ENCODE assay signal across 26 cellular contexts in the genomic region with DNA sequence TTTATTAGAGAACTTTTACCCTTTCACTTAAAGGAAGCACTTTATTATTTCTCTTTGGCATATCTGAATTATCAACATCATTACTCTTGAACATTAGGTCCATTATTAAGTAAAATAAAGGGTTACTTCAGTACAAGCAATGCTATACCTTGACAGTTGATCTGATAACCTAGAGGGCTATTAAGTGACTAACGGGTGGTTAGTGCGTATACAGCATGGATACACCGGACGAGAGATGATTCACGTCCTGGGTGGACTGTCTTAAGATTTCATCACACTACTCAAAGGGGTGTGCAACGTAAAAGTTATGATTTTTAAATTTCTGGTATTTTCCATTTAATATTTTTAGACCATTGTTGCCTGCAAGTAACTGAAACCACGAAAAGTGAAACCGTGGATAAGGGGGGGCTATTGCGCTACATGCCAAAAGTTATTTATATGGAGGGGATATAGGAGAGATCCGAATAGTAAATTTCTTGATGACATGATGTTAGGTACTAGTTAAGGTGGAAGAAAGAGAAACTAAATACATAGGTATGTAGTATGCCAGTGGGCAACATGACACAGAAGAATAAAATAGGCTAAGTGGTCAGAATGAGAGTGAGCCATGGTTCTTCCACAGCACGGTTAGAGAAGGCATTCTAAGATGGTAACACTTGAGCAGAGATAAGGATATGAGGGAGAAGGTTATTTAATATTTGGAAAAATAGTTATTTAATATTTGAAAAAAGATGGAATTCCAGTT.
A peak's percentile ranks its signal among the peaks of the same experiment; 100 is the strongest.
DNase-seq lines count a peak whose midpoint lies in the region; ATAC-seq, FAIRE-seq and TF ChIP-seq lines count a peak whose summit lies in the region.
"Had no signal": no experiment of that assay in that cellular context is flagged by ENCODE, and none has a peak within 500 bp of the region (broad histone marks: within the 10 kb centered on the region; RNA-seq: fewer than 3 reads in every experiment).

No MANE protein-coding gene starts in this region.

- no peak overlapping the region for H3K9ac ChIP-seq in astrocyte (ENCODE audit: low read length)

- intact Hi-C loops in left cardiac atrium (cut with DNase I), result no loop called here
- intact Hi-C loops in sciatic nerve (cut with DNase I), result no loop called here

- H3K27ac ChIP-seq in astrocyte (ENCODE audit: low read depth, low read length), result peak overlapping the region; percentile 24
- H3K27ac ChIP-seq in foreskin keratinocyte, result peak overlapping the region; percentile 86
- H3K27ac ChIP-seq: upper lobe of right lung had no signal

- peak overlapping the region; percentile 19 for H3K4me2 ChIP-seq in astrocyte (ENCODE audit: low read length)

- no peak for FAIRE-seq in astrocyte (lab: Jason Lieb, UNC)
- FAIRE-seq: endometrium, frontal cortex, GM12892 had no signal

- ATAC-seq in foreskin keratinocyte, result peak; percentile 84
- no peak for ATAC-seq in left cardiac atrium
- no peak for ATAC-seq in sciatic nerve
- ATAC-seq: left lobe of liver, T-cell, upper lobe of right lung had no signal

- no peaks in the 10 kb centered on the region for H3K27me3 Mint-ChIP-seq in astrocyte (ENCODE audit: low read depth, unreplicated experiment)
- H3K27me3 Mint-ChIP-seq: T-cell had no signal

- H3K27me3 ChIP-seq in astrocyte (ENCODE audit: insufficient read depth, low read length) (no peaks in the 10 kb centered on the region), foreskin keratinocyte (no peaks in the 10 kb centered on the region)
- H3K27me3 ChIP-seq: upper lobe of right lung had no signal

- TF ChIP-seq CTCF in AG09309 (IDR thresholded peaks at IDR 0.05; ENCODE audit: control insufficient read depth, insufficient read depth, low read depth, low read length, missing control alignments), result no peak
- TF ChIP-seq CTCF in astrocyte (IDR thresholded peaks at IDR 0.05; ENCODE audit: insufficient read depth, low read depth, low read length), result no peak
- TF ChIP-seq CTCF in foreskin keratinocyte (conservative IDR thresholded peaks at IDR 0.05), result no peak

- no peaks in the 10 kb centered on the region for H3K9me3 ChIP-seq in astrocyte (ENCODE audit: insufficient read depth, low read depth, low read length)
- H3K9me3 ChIP-seq: upper lobe of right lung had no signal

- H3K79me2 ChIP-seq in astrocyte (ENCODE audit: insufficient read depth, low read length), result no peaks in the 10 kb centered on the region

- H3K36me3 ChIP-seq in astrocyte (ENCODE audit: insufficient read depth, low read length), result no peaks in the 10 kb centered on the region
- H3K36me3 ChIP-seq: upper lobe of right lung had no signal

- no peak overlapping the region for H3K4me3 Mint-ChIP-seq in astrocyte (ENCODE audit: unreplicated experiment)
- H3K4me3 Mint-ChIP-seq: CD14-positive monocyte, nephron, T-cell had no signal

- H3K4me3 ChIP-seq in AG09309 (ENCODE audit: control insufficient read depth, low read depth, low read length) (no peak overlapping the region), astrocyte (ENCODE audit: insufficient read depth, low read depth, low read length) (no peak overlapping the region)
- H3K4me3 ChIP-seq: upper lobe of right lung had no signal

- H3K4me1 ChIP-seq in astrocyte (ENCODE audit: insufficient read depth, low read length), result peaks cover 24% of the 10 kb centered on the region
- peaks cover 53% of the 10 kb centered on the region for H3K4me1 ChIP-seq in foreskin keratinocyte

- H3K9me3 Mint-ChIP-seq in astrocyte (ENCODE audit: unreplicated experiment), result no peaks in the 10 kb centered on the region
- H3K9me3 Mint-ChIP-seq: nephron had no signal

- no peaks in the 10 kb centered on the region for H3K36me3 Mint-ChIP-seq in astrocyte (ENCODE audit: low read depth, unreplicated experiment)
- H3K36me3 Mint-ChIP-seq: CD14-positive monocyte, T-cell had no signal

- H2AFZ ChIP-seq in astrocyte (ENCODE audit: low read depth, low read length), result no peak overlapping the region

- peak; percentile 14 for DNase-seq in AG09309 (ENCODE audit: low read depth)
- peak; percentile 92 for DNase-seq in NCI-H226
- DNase-seq in astrocyte (ENCODE audit: low read depth), result peak; percentile 74
- DNase-seq in foreskin keratinocyte, result peak; percentile 72 to 96
- no peak for DNase-seq in left cardiac atrium
- no peak for DNase-seq in NCI-H1930 (lab: John Stamatoyannopoulos, UW)
- DNase-seq in sciatic nerve (ENCODE audit: low spot score), result no peak
- DNase-seq in activated naive CD4-positive, alpha-beta T cell (lab: John Stamatoyannopoulos, UW), result no peak
- DNase-seq: activated CD4-positive, alpha-beta T cell treated with anti-CD3 and anti-CD28 coated beads, Interleukin-2, amount 50 U/mL, for 1 hour; activated naive CD4-positive, alpha-beta T cell treated with Interleukin-2 at 50 U/mL for 16 hours; cortex of kidney; DMS153; KBM-7; midbrain; NCI-H187; NCI-H510A; NK-92 treated with Interleukin-12 subunit alpha and Interleukin-12 subunit beta, amount 100 ng/mL, for 24 hours; stimulated activated CD4-positive, alpha-beta T cell treated with anti-CD3 and anti-CD28 coated beads, Interleukin-4, amount 100 ng/mL, for 1 hour; T-cell; upper lobe of right lung had no signal

- no peak overlapping the region for H3K27ac Mint-ChIP-seq in astrocyte (ENCODE audit: unreplicated experiment)
- H3K27ac Mint-ChIP-seq: CD14-positive monocyte, nephron, T-cell had no signal

- peaks cover 25% of the 10 kb centered on the region for H3K4me1 Mint-ChIP-seq in astrocyte (ENCODE audit: low read depth, unreplicated experiment)
- H3K4me1 Mint-ChIP-seq: CD14-positive monocyte, T-cell had no signal

- no peaks in the 10 kb centered on the region for H4K20me1 ChIP-seq in astrocyte (ENCODE audit: insufficient read depth, low read length)

Comparison
In these comparisons a context has a peak if more than half of its experiments do, and no peak if none do; other contexts are left out.
1. DNase-seq: peak in AG09309 (single experiment), NCI-H226 (single experiment), astrocyte (single experiment) and foreskin keratinocyte (2 of 2); none in left cardiac atrium (single experiment), NCI-H1930 (0 of 2), sciatic nerve (single experiment) and activated naive CD4-positive, alpha-beta T cell (0 of 4).